ENCODE assay signal across 13 cellular contexts in genomic region chr11:128575956-128576340, GRCh38. TPM values are rescaled to one million over a fixed set of nuclear protein-coding genes. Genes with fewer than 3 reads are reported as not detected.
DNase-seq lines count a peak whose midpoint lies in the region; ATAC-seq and TF ChIP-seq lines count a peak whose summit lies in the region.
"Had no signal": no experiment of that assay in that cellular context is flagged by ENCODE, and none has a peak within 500 bp of the region (broad histone marks: within the 10 kb centered on the region; RNA-seq: fewer than 3 reads in every experiment).

No MANE protein-coding gene starts in this region.

- H4K8ac ChIP-seq in IMR-90 (ENCODE audit: low read depth in 2 of 2, low read length in 2 of 2) = no peak overlapping the region

- no peaks in the 10 kb centered on the region for H4K20me1 ChIP-seq in BLaER1 treated with 17β-estradiol and CSF1 and Interleukin-3, amounts not matched to agents 10 nM and 100 nM
- no peaks in the 10 kb centered on the region for H4K20me1 ChIP-seq in IMR-90 (ENCODE audit: insufficient read depth, low read length)

- H2AFZ ChIP-seq in IMR-90 (replicated peaks; ENCODE audit: low read length, poor library complexity) = no peak overlapping the region

- H3K9me3 ChIP-seq in BLaER1 treated with 17β-estradiol and CSF1 and Interleukin-3, amounts not matched to agents 10 nM and 100 nM (replicated peaks in 1 of 11) = peaks cover 0 to 22% (median 8%) of the 10 kb centered on the region in 11 experiments; a peak in 10 of 22 replicates
- H3K9me3 ChIP-seq in IMR-90 (ENCODE audit: control insufficient read depth, insufficient read depth, low read length) = no peaks in the 10 kb centered on the region

- BruUV-seq in IMR-90 (replicated peaks; lab: Mats Ljungman, UMichigan) = no TSS peak

- peak overlapping the region in 3 of 6 donors; percentile 8 to 77 (median 17) for H3K27ac Mint-ChIP-seq in naive B cell
- H3K27ac Mint-ChIP-seq in activated naive CD4-positive, alpha-beta T cell treated with anti-CD3 and anti-CD28 coated beads, Interleukin-2, amount 10 ng/mL, durations not matched to agents 7 days and 5 days = no peak overlapping the region
- no peak overlapping the region for H3K27ac Mint-ChIP-seq in activated CD4-positive, alpha-beta T cell treated with anti-CD3 and anti-CD28 coated beads, Interleukin-2, amount 10 ng/mL, durations not matched to agents 7 days and 5 days

- peaks cover 53 to 90% (median 84%) of the 10 kb centered on the region in 10 experiments for H3K4me1 ChIP-seq in BLaER1 treated with 17β-estradiol and CSF1 and Interleukin-3, amounts not matched to agents 10 nM and 100 nM
- peaks cover 7% of the 10 kb centered on the region; the same call in 1 of the 2 replicates for H3K4me1 ChIP-seq in IMR-90 (ENCODE audit: control insufficient read depth, insufficient read depth, low read length)

- CTCF ChIA-PET in IMR-90 (lab: Yijun Ruan, JAX) = interaction anchor here (1.0 kb wide), 1 partner anchor 28 kb away, joined by 4 read pairs; no protein-coding TSS in a partner anchor
- CTCF ChIA-PET in activated naive CD4-positive, alpha-beta T cell treated with anti-CD3 and anti-CD28 coated beads, Interleukin-2, amount 10 ng/mL, durations not matched to agents 7 days and 5 days (lab: Charles Lee) = interaction anchor here (0.7 to 0.9 kb wide), 2 partner anchors 22 to 354 kb away, joined by 3 read pairs; no protein-coding TSS in a partner anchor
- CTCF ChIA-PET in activated CD4-positive, alpha-beta T cell treated with anti-CD3 and anti-CD28 coated beads, Interleukin-2, amount 10 ng/mL, durations not matched to agents 7 days and 5 days (lab: Charles Lee) = no interaction called here

- H4K91ac ChIP-seq in IMR-90 (ENCODE audit: insufficient read depth, low read depth, low read length) = no peak overlapping the region

- H3K23ac ChIP-seq in IMR-90 (ENCODE audit: low read depth, low read length) = no peak overlapping the region

- peak overlapping the region in 6 of 8 donors; percentile 19 to 83 (median 48) for H3K4me3 Mint-ChIP-seq in naive B cell
- no peak overlapping the region for H3K4me3 Mint-ChIP-seq in activated naive CD4-positive, alpha-beta T cell treated with anti-CD3 and anti-CD28 coated beads, Interleukin-2, amount 10 ng/mL, durations not matched to agents 7 days and 5 days
- H3K4me3 Mint-ChIP-seq in activated CD4-positive, alpha-beta T cell treated with anti-CD3 and anti-CD28 coated beads, Interleukin-2, amount 10 ng/mL, durations not matched to agents 7 days and 5 days = no peak overlapping the region

- H3K4ac ChIP-seq in IMR-90 (ENCODE audit: low read depth, low read length) = no peak overlapping the region

- H3K36me3 ChIP-seq in BLaER1 treated with 17β-estradiol and CSF1 and Interleukin-3, amounts not matched to agents 10 nM and 100 nM = no peaks in the 10 kb centered on the region
- H3K36me3 ChIP-seq in IMR-90 (ENCODE audit: control insufficient read depth, insufficient read depth, low read length) = no peaks in the 10 kb centered on the region

- peak; percentile 69 for DNase-seq in IMR-90
- peak; percentile 50 to 93 for DNase-seq in dermis microvascular lymphatic vessel endothelial cell (ENCODE audit: low read depth in 2 of 2)
- no peak for DNase-seq in naive B cell
- no peak for DNase-seq in globus pallidus (ENCODE audit: low spot score)
- DNase-seq in activated naive CD4-positive, alpha-beta T cell treated with anti-CD3 and anti-CD28 coated beads, Interleukin-2, amount 10 ng/mL, durations not matched to agents 7 days and 5 days = no peak
- no peak for DNase-seq in activated CD4-positive, alpha-beta T cell treated with anti-CD3 and anti-CD28 coated beads, Interleukin-2, amount 10 ng/mL, durations not matched to agents 7 days and 5 days
- DNase-seq: activated effector memory CD4-positive, alpha-beta T cell treated with anti-CD3 and anti-CD28 coated beads, Interleukin-2, amount 50 U/mL, for 16 hours; COR-L47; NCI-H2081 treated with DMSO at 0.1 percent for 48 hours; occipital lobe; T1000 had no signal

- POLR2A ChIA-PET in IMR-90 (lab: Charles Lee; ENCODE audit: unreplicated experiment) = interaction anchor here (0.5 kb wide), 1 partner anchor 37 kb away, joined by 4 read pairs; no protein-coding TSS in a partner anchor
- POLR2A ChIA-PET in activated CD4-positive, alpha-beta T cell treated with anti-CD3 and anti-CD28 coated beads, Interleukin-2, amount 10 ng/mL, durations not matched to agents 7 days and 5 days (lab: Charles Lee) = no interaction called here

- H3K4me1 Mint-ChIP-seq in naive B cell = peaks cover 30 to 49% (median 36%) of the 10 kb centered on the region in 3 donors
- H3K4me1 Mint-ChIP-seq in activated naive CD4-positive, alpha-beta T cell treated with anti-CD3 and anti-CD28 coated beads, Interleukin-2, amount 10 ng/mL, durations not matched to agents 7 days and 5 days = peaks cover 37% of the 10 kb centered on the region
- H3K4me1 Mint-ChIP-seq in activated CD4-positive, alpha-beta T cell treated with anti-CD3 and anti-CD28 coated beads, Interleukin-2, amount 10 ng/mL, durations not matched to agents 7 days and 5 days = peaks cover 27% of the 10 kb centered on the region

- H2AK5ac ChIP-seq in IMR-90 (ENCODE audit: low read depth, low read length) = no peak overlapping the region

- no peak overlapping the region for H2BK120ac ChIP-seq in IMR-90 (ENCODE audit: low read depth, low read length)

- no peak overlapping the region for H4K5ac ChIP-seq in IMR-90 (ENCODE audit: low read depth, low read length)

- no peak overlapping the region for H2BK5ac ChIP-seq in IMR-90 (ENCODE audit: low read depth, low read length, poor library complexity, severe bottlenecking)

- H3K27ac ChIP-seq in BLaER1 treated with 17β-estradiol and CSF1 and Interleukin-3, amounts not matched to agents 10 nM and 100 nM = peak overlapping the region in 10 of 11 experiments; percentile 19 to 87 (median 73); a peak in 18 of 22 replicates
- no peak overlapping the region for H3K27ac ChIP-seq in IMR-90 (ENCODE audit: insufficient read depth, low read length)

- peak overlapping the region in 9 of 11 experiments; percentile 28 to 75 (median 60); a peak in 18 of 22 replicates for H3K9ac ChIP-seq in BLaER1 treated with 17β-estradiol and CSF1 and Interleukin-3, amounts not matched to agents 10 nM and 100 nM
- no peak overlapping the region for H3K9ac ChIP-seq in IMR-90 (ENCODE audit: low read depth, low read length)

- peaks cover 0 to 17% (median 8%) of the 10 kb centered on the region in 7 donors for H3K9me3 Mint-ChIP-seq in naive B cell
- H3K9me3 Mint-ChIP-seq in activated naive CD4-positive, alpha-beta T cell treated with anti-CD3 and anti-CD28 coated beads, Interleukin-2, amount 10 ng/mL, durations not matched to agents 7 days and 5 days = no peaks in the 10 kb centered on the region
- no peaks in the 10 kb centered on the region for H3K9me3 Mint-ChIP-seq in activated CD4-positive, alpha-beta T cell treated with anti-CD3 and anti-CD28 coated beads, Interleukin-2, amount 10 ng/mL, durations not matched to agents 7 days and 5 days

- H3K9me1 ChIP-seq in IMR-90 (ENCODE audit: insufficient read depth, low read length) = no peaks in the 10 kb centered on the region

- WGBS in IMR-90 (ENCODE audit: extremely low coverage in 2 of 2, insufficient read length in 1 of 2), 2 experiments = no CpG with 5 or more reads among the region's 3 CpGs

- H3K36me3 Mint-ChIP-seq in naive B cell = peaks cover 5 to 9% of the 10 kb centered on the region in 2 donors
- peaks cover 2% of the 10 kb centered on the region for H3K36me3 Mint-ChIP-seq in activated naive CD4-positive, alpha-beta T cell treated with anti-CD3 and anti-CD28 coated beads, Interleukin-2, amount 10 ng/mL, durations not matched to agents 7 days and 5 days
- no peaks in the 10 kb centered on the region for H3K36me3 Mint-ChIP-seq in activated CD4-positive, alpha-beta T cell treated with anti-CD3 and anti-CD28 coated beads, Interleukin-2, amount 10 ng/mL, durations not matched to agents 7 days and 5 days (ENCODE audit: low read depth)

- ATAC-seq in IMR-90 (ENCODE audit: low read depth) (peak; percentile 51), naive B cell (ENCODE audit: low read depth in 2 of 2) (peak in 1 of 2 donors; percentile 35), HG02763 (IDR thresholded peaks at IDR 0.05; ENCODE audit: unreplicated experiment) (no peak)

- in situ Hi-C loops in IMR-90 (cut with MboI; ENCODE audit: low sequenced_read_pairs) = no loop called here

- no peaks in the 10 kb centered on the region for H3K27me3 Mint-ChIP-seq in naive B cell
- peaks cover 15% of the 10 kb centered on the region for H3K27me3 Mint-ChIP-seq in activated naive CD4-positive, alpha-beta T cell treated with anti-CD3 and anti-CD28 coated beads, Interleukin-2, amount 10 ng/mL, durations not matched to agents 7 days and 5 days
- H3K27me3 Mint-ChIP-seq in activated CD4-positive, alpha-beta T cell treated with anti-CD3 and anti-CD28 coated beads, Interleukin-2, amount 10 ng/mL, durations not matched to agents 7 days and 5 days = no peaks in the 10 kb centered on the region

- no peak overlapping the region for H2BK15ac ChIP-seq in IMR-90 (ENCODE audit: low read depth, low read length)

- no peak overlapping the region for H3K56ac ChIP-seq in IMR-90 (ENCODE audit: extremely low read depth, insufficient read depth, low read length)

- H3K14ac ChIP-seq in IMR-90 (replicated peaks; ENCODE audit: low read depth, low read length) = no peak overlapping the region

- H3K79me1 ChIP-seq in IMR-90 (ENCODE audit: low read depth in 1 of 2, low read length in 2 of 2) = no peaks in the 10 kb centered on the region

- dilution Hi-C loops in IMR-90 (cut with HindIII; ENCODE audit: low sequenced_read_pairs, unreplicated experiment) = no loop called here

- peak overlapping the region in 8 of 10 experiments; percentile 17 to 54 (median 41); a peak in 8 of 20 replicates for H3K4me3 ChIP-seq in BLaER1 treated with 17β-estradiol and CSF1 and Interleukin-3, amounts not matched to agents 10 nM and 100 nM
- no peak overlapping the region for H3K4me3 ChIP-seq in IMR-90 (ENCODE audit: insufficient read depth, low read depth, low read length)

- H3K4me2 ChIP-seq in BLaER1 treated with 17β-estradiol and CSF1 and Interleukin-3, amounts not matched to agents 10 nM and 100 nM = peak overlapping the region; percentile 48 to 95 (median 81)
- no peak overlapping the region for H3K4me2 ChIP-seq in IMR-90 (ENCODE audit: low read depth, low read length)

- TF ChIP-seq POLR2A in IMR-90 (IDR thresholded peaks at IDR 0.05; ENCODE audit: low read depth, low read length) = no peak

- no peak overlapping the region for H2BK20ac ChIP-seq in IMR-90 (ENCODE audit: low read depth, low read length)

- H3K27me3 ChIP-seq in BLaER1 treated with 17β-estradiol and CSF1 and Interleukin-3, amounts not matched to agents 10 nM and 100 nM = no peaks in the 10 kb centered on the region
- peaks cover 8% of the 10 kb centered on the region for H3K27me3 ChIP-seq in IMR-90 (ENCODE audit: control insufficient read depth, insufficient read depth, low read length)

- no peak for TF ChIP-seq RAD21 in IMR-90 (IDR thresholded peaks at IDR 0.05; ENCODE audit: low read length)

- intact Hi-C loops in IMR-90 (cut with micrococcal nuclease) = no loop called here

- H2AK9ac ChIP-seq in IMR-90 (replicated peaks; ENCODE audit: low read depth, low read length, poor library complexity) = no peak overlapping the region

- no peak for TF ChIP-seq CTCF in IMR-90 (conservative IDR thresholded peaks at IDR 0.05; ENCODE audit: low read depth, low read length)

- H3K18ac ChIP-seq in IMR-90 (ENCODE audit: low read depth, low read length) = no peak overlapping the region

RNA-seq across cellular contexts. Expression of gene ETS1, which starts 11.4 kb away (rescaled TPM):
- total RNA-seq in IMR-90 (2012; rRNA removed) = 56.3 and 60.3 TPM in 2 replicates
- 41.2 and 43.6 TPM in 2 replicates for polyA plus RNA-seq in IMR-90 (2012; rRNA removed)
- polyA plus RNA-seq in IMR-90 (2012; cell fraction: cytosol; rRNA removed) = 19.0 and 24.4 TPM in 2 replicates
- 13.4 and 42.1 TPM in 2 replicates for polyA plus RNA-seq in IMR-90 (2012; cell fraction: nucleus; rRNA removed; ENCODE audit: low replicate concordance)
- 81.3 and 109 TPM in 2 replicates for total RNA-seq in dermis microvascular lymphatic vessel endothelial cell
- 100 to 1,000 TPM; 205 to 278 (median 247) TPM for polyA plus RNA-seq in naive B cell (ENCODE audit: low read depth in 6 of 6)
- total RNA-seq in activated CD4-positive, alpha-beta T cell treated with anti-CD3 and anti-CD28 coated beads, Interleukin-2, amount 10 ng/mL, durations not matched to agents 7 days and 5 days = 100 to 1,000 TPM; 580 to 648 TPM

Comparison
In these comparisons a context has a peak if more than half of its experiments do, and no peak if none do; other contexts are left out.
1. DNase-seq: peak in IMR-90 (single experiment) and dermis microvascular lymphatic vessel endothelial cell (2 of 2); none in naive B cell (single experiment), globus pallidus (single experiment), activated naive CD4-positive, alpha-beta T cell treated with anti-CD3 and anti-CD28 coated beads, Interleukin-2, amount 10 ng/mL, durations not matched to agents 7 days and 5 days (single experiment) and activated CD4-positive, alpha-beta T cell treated with anti-CD3 and anti-CD28 coated beads, Interleukin-2, amount 10 ng/mL, durations not matched to agents 7 days and 5 days (single experiment).
2. H3K4me3 Mint-ChIP-seq: peak in naive B cell (6 of 8); none in activated naive CD4-positive, alpha-beta T cell treated with anti-CD3 and anti-CD28 coated beads, Interleukin-2, amount 10 ng/mL, durations not matched to agents 7 days and 5 days (single experiment) and activated CD4-positive, alpha-beta T cell treated with anti-CD3 and anti-CD28 coated beads, Interleukin-2, amount 10 ng/mL, durations not matched to agents 7 days and 5 days (single experiment).